ENCODE assay signal across 1 cellular context in the genomic region with DNA sequence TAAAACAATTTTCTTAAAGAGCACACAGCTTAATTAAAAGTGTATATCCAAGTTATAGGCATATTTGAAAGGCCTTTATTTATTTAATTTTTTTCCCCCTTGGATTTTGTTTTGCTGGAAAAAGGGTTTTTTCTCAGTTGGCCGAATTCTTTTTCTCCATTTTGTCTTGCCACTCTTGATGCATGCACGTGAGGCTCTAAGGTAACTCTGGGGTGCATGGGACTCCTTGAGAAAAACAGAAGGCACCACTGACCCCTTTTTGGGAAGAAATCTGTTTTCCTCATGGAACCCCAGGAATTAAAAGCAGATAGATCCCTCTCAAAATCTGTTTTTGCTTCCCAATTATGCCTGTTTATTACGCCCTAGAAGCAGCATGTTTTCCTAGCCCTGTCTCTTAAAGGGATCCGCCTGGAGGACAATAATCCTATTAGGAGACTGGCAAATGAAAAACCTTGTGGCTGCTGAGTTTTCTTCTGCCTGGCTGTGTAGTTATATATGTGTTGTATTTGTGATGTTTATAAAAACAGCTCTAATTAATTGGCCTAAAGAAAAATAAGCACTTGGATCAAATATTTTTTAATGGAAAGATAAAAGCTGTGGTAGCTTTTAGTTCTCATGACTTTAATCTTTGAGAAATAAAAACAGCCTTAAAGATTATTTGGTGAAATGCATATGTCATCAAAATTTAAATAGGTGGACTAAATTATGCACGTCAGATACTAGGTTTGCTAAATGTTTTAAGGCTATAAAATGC.
A peak's percentile ranks its signal among the peaks of the same experiment; 100 is the strongest.
TF ChIP-seq lines count a peak whose summit lies in the region.

No MANE protein-coding gene starts in this region.

TF ChIP-seq in K562, 482 proteins besides CTCF, POLR2A, EP300 and RAD21 (continued from another document):
- TF ChIP-seq, protein P1, sequence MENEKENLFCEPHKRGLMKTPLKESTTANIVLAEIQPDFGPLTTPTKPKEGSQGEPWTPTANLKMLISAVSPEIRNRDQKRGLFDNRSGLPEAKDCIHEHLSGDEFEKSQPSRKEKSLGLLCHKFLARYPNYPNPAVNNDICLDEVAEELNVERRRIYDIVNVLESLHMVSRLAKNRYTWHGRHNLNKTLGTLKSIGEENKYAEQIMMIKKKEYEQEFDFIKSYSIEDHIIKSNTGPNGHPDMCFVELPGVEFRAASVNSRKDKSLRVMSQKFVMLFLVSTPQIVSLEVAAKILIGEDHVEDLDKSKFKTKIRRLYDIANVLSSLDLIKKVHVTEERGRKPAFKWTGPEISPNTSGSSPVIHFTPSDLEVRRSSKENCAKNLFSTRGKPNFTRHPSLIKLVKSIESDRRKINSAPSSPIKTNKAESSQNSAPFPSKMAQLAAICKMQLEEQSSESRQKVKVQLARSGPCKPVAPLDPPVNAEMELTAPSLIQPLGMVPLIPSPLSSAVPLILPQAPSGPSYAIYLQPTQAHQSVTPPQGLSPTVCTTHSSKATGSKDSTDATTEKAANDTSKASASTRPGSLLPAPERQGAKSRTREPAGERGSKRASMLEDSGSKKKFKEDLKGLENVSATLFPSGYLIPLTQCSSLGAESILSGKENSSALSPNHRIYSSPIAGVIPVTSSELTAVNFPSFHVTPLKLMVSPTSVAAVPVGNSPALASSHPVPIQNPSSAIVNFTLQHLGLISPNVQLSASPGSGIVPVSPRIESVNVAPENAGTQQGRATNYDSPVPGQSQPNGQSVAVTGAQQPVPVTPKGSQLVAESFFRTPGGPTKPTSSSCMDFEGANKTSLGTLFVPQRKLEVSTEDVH (IDR thresholded peaks at IDR 0.05; ENCODE audit: low read depth, partially characterized antibody), result no peak
- TF ChIP-seq EP400 (IDR thresholded peaks at IDR 0.05) (peak; percentile 44; the same call in 1 of the 2 replicates), GTF2E2 (tag; IDR thresholded peaks at IDR 0.05) (no peak), NCOA4 (IDR thresholded peaks at IDR 0.05; ENCODE audit: partially characterized antibody) (no peak), MAFK (IDR thresholded peaks at IDR 0.05; ENCODE audit: low read length) (peak; percentile 58; the same call in 1 of the 2 replicates), ZNF12 (CRISPR knock-in tag; IDR thresholded peaks at IDR 0.05) (no peak), HMG20A (CRISPR knock-in tag; conservative IDR thresholded peaks at IDR 0.05) (no peak), MAFF (IDR thresholded peaks at IDR 0.05; ENCODE audit: low read length) (peak; percentile 61; the same call in 1 of the 2 replicates)
- TF ChIP-seq, protein P2, sequence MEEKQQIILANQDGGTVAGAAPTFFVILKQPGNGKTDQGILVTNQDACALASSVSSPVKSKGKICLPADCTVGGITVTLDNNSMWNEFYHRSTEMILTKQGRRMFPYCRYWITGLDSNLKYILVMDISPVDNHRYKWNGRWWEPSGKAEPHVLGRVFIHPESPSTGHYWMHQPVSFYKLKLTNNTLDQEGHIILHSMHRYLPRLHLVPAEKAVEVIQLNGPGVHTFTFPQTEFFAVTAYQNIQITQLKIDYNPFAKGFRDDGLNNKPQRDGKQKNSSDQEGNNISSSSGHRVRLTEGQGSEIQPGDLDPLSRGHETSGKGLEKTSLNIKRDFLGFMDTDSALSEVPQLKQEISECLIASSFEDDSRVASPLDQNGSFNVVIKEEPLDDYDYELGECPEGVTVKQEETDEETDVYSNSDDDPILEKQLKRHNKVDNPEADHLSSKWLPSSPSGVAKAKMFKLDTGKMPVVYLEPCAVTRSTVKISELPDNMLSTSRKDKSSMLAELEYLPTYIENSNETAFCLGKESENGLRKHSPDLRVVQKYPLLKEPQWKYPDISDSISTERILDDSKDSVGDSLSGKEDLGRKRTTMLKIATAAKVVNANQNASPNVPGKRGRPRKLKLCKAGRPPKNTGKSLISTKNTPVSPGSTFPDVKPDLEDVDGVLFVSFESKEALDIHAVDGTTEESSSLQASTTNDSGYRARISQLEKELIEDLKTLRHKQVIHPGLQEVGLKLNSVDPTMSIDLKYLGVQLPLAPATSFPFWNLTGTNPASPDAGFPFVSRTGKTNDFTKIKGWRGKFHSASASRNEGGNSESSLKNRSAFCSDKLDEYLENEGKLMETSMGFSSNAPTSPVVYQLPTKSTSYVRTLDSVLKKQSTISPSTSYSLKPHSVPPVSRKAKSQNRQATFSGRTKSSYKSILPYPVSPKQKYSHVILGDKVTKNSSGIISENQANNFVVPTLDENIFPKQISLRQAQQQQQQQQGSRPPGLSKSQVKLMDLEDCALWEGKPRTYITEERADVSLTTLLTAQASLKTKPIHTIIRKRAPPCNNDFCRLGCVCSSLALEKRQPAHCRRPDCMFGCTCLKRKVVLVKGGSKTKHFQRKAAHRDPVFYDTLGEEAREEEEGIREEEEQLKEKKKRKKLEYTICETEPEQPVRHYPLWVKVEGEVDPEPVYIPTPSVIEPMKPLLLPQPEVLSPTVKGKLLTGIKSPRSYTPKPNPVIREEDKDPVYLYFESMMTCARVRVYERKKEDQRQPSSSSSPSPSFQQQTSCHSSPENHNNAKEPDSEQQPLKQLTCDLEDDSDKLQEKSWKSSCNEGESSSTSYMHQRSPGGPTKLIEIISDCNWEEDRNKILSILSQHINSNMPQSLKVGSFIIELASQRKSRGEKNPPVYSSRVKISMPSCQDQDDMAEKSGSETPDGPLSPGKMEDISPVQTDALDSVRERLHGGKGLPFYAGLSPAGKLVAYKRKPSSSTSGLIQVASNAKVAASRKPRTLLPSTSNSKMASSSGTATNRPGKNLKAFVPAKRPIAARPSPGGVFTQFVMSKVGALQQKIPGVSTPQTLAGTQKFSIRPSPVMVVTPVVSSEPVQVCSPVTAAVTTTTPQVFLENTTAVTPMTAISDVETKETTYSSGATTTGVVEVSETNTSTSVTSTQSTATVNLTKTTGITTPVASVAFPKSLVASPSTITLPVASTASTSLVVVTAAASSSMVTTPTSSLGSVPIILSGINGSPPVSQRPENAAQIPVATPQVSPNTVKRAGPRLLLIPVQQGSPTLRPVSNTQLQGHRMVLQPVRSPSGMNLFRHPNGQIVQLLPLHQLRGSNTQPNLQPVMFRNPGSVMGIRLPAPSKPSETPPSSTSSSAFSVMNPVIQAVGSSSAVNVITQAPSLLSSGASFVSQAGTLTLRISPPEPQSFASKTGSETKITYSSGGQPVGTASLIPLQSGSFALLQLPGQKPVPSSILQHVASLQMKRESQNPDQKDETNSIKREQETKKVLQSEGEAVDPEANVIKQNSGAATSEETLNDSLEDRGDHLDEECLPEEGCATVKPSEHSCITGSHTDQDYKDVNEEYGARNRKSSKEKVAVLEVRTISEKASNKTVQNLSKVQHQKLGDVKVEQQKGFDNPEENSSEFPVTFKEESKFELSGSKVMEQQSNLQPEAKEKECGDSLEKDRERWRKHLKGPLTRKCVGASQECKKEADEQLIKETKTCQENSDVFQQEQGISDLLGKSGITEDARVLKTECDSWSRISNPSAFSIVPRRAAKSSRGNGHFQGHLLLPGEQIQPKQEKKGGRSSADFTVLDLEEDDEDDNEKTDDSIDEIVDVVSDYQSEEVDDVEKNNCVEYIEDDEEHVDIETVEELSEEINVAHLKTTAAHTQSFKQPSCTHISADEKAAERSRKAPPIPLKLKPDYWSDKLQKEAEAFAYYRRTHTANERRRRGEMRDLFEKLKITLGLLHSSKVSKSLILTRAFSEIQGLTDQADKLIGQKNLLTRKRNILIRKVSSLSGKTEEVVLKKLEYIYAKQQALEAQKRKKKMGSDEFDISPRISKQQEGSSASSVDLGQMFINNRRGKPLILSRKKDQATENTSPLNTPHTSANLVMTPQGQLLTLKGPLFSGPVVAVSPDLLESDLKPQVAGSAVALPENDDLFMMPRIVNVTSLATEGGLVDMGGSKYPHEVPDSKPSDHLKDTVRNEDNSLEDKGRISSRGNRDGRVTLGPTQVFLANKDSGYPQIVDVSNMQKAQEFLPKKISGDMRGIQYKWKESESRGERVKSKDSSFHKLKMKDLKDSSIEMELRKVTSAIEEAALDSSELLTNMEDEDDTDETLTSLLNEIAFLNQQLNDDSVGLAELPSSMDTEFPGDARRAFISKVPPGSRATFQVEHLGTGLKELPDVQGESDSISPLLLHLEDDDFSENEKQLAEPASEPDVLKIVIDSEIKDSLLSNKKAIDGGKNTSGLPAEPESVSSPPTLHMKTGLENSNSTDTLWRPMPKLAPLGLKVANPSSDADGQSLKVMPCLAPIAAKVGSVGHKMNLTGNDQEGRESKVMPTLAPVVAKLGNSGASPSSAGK (IDR thresholded peaks at IDR 0.05), result peak; percentile 33
